1 cellular context compared by ENCODE assay signal in genomic region chr2:138490673-138491494, GRCh38.
A peak's percentile ranks its signal among the peaks of the same experiment; 100 is the strongest.
TF ChIP-seq lines count a peak whose summit lies in the region.

No MANE protein-coding gene starts in this region.

TF ChIP-seq in HepG2, 621 proteins besides CTCF, POLR2A, EP300 and RAD21 (continued from another document and continues in another):
- TF ChIP-seq KIAA2018 (CRISPR knock-in tag; IDR thresholded peaks at IDR 0.05; ENCODE audit: borderline replicate concordance) = no peak
- no peak for TF ChIP-seq THAP7 (CRISPR knock-in tag; IDR thresholded peaks at IDR 0.05)
- TF ChIP-seq, protein P1, sequence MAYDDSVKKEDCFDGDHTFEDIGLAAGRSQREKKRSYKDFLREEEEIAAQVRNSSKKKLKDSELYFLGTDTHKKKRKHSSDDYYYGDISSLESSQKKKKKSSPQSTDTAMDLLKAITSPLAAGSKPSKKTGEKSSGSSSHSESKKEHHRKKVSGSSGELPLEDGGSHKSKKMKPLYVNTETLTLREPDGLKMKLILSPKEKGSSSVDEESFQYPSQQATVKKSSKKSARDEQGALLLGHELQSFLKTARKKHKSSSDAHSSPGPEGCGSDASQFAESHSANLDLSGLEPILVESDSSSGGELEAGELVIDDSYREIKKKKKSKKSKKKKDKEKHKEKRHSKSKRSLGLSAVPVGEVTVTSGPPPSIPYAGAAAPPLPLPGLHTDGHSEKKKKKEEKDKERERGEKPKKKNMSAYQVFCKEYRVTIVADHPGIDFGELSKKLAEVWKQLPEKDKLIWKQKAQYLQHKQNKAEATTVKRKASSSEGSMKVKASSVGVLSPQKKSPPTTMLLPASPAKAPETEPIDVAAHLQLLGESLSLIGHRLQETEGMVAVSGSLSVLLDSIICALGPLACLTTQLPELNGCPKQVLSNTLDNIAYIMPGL (CRISPR knock-in tag; IDR thresholded peaks at IDR 0.05; ENCODE audit: borderline replicate concordance in 1 of 2, low read depth in 1 of 2) = peak in 1 of 2 experiments; percentile 43; a peak in 2 of 4 replicates
- TF ChIP-seq ARNTL (CRISPR knock-in tag; IDR thresholded peaks at IDR 0.05) = 0 out of 2 replicates have a peak, but pooled peaks have one; percentile 28
- TF ChIP-seq PATZ1 (CRISPR knock-in tag; IDR thresholded peaks at IDR 0.05) = 0 out of 2 replicates have a peak, but pooled peaks have one; percentile 51
- TF ChIP-seq RARG (CRISPR knock-in tag; IDR thresholded peaks at IDR 0.05; ENCODE audit: low read depth) = no peak
- peak; percentile 84 for TF ChIP-seq SAP130 (CRISPR knock-in tag; IDR thresholded peaks at IDR 0.05; ENCODE audit: low read depth)
- no peak for TF ChIP-seq ZBTB2 (CRISPR knock-in tag; IDR thresholded peaks at IDR 0.05; ENCODE audit: low read depth)
- TF ChIP-seq, protein P2, sequence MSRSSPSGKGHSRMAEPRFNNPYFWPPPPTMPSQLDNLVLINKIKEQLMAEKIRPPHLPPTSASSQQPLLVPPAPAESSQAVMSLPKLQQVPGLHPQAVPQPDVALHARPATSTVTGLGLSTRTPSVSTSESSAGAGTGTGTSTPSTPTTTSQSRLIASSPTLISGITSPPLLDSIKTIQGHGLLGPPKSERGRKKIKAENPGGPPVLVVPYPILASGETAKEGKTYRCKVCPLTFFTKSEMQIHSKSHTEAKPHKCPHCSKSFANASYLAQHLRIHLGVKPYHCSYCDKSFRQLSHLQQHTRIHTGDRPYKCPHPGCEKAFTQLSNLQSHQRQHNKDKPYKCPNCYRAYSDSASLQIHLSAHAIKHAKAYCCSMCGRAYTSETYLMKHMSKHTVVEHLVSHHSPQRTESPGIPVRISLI (CRISPR knock-in tag; IDR thresholded peaks at IDR 0.05; ENCODE audit: borderline replicate concordance) = peak; percentile 71; the same call in 1 of the 2 replicates
- peak; percentile 94 for TF ChIP-seq CEBPB (IDR thresholded peaks at IDR 0.05; ENCODE audit: borderline replicate concordance, low read depth, low read length)
- TF ChIP-seq, protein P3, sequence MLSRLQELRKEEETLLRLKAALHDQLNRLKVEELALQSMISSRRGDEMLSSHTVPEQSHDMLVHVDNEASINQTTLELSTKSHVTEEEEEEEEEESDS (CRISPR knock-in tag; IDR thresholded peaks at IDR 0.05; ENCODE audit: borderline replicate concordance) = no peak
- TF ChIP-seq ZBTB44 (CRISPR knock-in tag; IDR thresholded peaks at IDR 0.05) = no peak
- no peak for TF ChIP-seq HDAC6 (IDR thresholded peaks at IDR 0.05; ENCODE audit: low read depth, low read length)
- no peak for TF ChIP-seq RORA (CRISPR knock-in tag; IDR thresholded peaks at IDR 0.05)
- no peak for TF ChIP-seq NFRKB (IDR thresholded peaks at IDR 0.05)
- TF ChIP-seq KLF9 (CRISPR knock-in tag; IDR thresholded peaks at IDR 0.05; ENCODE audit: low read depth) = no peak
- no peak for TF ChIP-seq ZNF230 (CRISPR knock-in tag; IDR thresholded peaks at IDR 0.05)
- no peak for TF ChIP-seq MAZ (IDR thresholded peaks at IDR 0.05; ENCODE audit: borderline replicate concordance, low read depth, low read length)
- TF ChIP-seq MAZ (CRISPR knock-in tag; IDR thresholded peaks at IDR 0.05; ENCODE audit: low read depth) = peak; percentile 75
- TF ChIP-seq ZNF484 (CRISPR knock-in tag; IDR thresholded peaks at IDR 0.05; ENCODE audit: borderline replicate concordance, low read depth) = no peak
- TF ChIP-seq RBFOX2 (IDR thresholded peaks at IDR 0.05; ENCODE audit: low read depth, low read length) = no peak
- no peak; the same call in 1 of the 2 replicates for TF ChIP-seq AKAP8 (CRISPR knock-in tag; IDR thresholded peaks at IDR 0.05)
- TF ChIP-seq ATF3 (CRISPR knock-in tag; IDR thresholded peaks at IDR 0.05) = no peak
- no peak for TF ChIP-seq ZNF460 (CRISPR knock-in tag; IDR thresholded peaks at IDR 0.05; ENCODE audit: borderline replicate concordance)
- TF ChIP-seq ISL2 (CRISPR knock-in tag; IDR thresholded peaks at IDR 0.05) = peak; percentile 99
- TF ChIP-seq, protein P4, sequence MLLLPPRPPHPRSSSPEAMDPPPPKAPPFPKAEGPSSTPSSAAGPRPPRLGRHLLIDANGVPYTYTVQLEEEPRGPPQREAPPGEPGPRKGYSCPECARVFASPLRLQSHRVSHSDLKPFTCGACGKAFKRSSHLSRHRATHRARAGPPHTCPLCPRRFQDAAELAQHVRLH (CRISPR knock-in tag; IDR thresholded peaks at IDR 0.05; ENCODE audit: borderline replicate concordance, low read depth) = no peak
- no peak for TF ChIP-seq CENPT (CRISPR knock-in tag; IDR thresholded peaks at IDR 0.05; ENCODE audit: low read depth)
- no peak for TF ChIP-seq IKZF1 (IDR thresholded peaks at IDR 0.05)
- no peak for TF ChIP-seq YEATS2 (CRISPR knock-in tag; IDR thresholded peaks at IDR 0.05; ENCODE audit: borderline replicate concordance)
- no peak for TF ChIP-seq ZNF552 (CRISPR knock-in tag; IDR thresholded peaks at IDR 0.05; ENCODE audit: borderline replicate concordance)
- no peak; the same call in 1 of the 2 replicates for TF ChIP-seq ZNF441 (CRISPR knock-in tag; IDR thresholded peaks at IDR 0.05; ENCODE audit: borderline replicate concordance)
- no peak for TF ChIP-seq ZKSCAN5 (CRISPR knock-in tag; IDR thresholded peaks at IDR 0.05)
- peak; percentile 94 for TF ChIP-seq PITX1 (CRISPR knock-in tag; IDR thresholded peaks at IDR 0.05)
- no peak for TF ChIP-seq PRDM10 (CRISPR knock-in tag; IDR thresholded peaks at IDR 0.05; ENCODE audit: low read depth)
